24 cellular contexts compared by ENCODE assay signal in the genomic region with DNA sequence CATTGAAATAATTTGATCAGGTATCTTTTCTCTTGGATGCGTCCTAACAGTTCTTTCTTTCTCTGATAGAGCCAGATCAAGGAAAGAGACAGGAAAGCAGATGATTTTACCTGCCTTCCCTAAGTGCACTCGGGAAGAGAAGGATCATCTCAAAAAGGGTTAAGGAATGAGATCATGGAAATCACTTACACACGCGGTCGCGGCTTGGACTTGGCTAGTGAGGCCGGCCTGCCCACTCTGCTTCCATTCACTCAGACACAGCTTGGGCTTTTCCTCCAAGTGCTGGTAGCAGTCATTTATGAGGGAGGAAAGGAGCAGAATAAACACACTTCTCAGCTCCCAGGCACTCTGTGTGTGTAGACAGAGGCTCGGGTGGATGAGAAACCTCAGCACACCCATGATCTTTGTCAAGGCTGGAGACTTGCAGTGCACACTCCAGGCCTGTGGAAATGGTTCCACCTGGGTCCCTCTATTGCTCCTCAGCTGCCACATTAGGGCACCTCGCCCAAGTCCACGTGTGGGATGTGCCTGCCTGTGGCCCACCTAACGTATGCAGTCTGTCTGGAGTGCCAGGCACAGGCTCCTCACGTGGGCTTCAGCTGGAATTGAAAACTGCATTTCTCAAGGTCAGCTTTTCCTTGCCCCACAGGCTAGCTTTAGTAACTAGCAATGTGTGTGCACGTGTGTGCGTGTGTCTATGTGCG.
A peak's percentile ranks its signal among the peaks of the same experiment; 100 is the strongest.
DNase-seq lines count a peak whose midpoint lies in the region; ATAC-seq lines count a peak whose summit lies in the region.
"Had no signal": no experiment of that assay in that cellular context is flagged by ENCODE, and none has a peak within 500 bp of the region (broad histone marks: within the 10 kb centered on the region; RNA-seq: fewer than 3 reads in every experiment).

No MANE protein-coding gene starts in this region.

- H3K4me3 Mint-ChIP-seq in activated CD4-positive, alpha-beta memory T cell treated with anti-CD3 and anti-CD28 coated beads for 36 hours: no peak overlapping the region
- no peak overlapping the region for H3K4me3 Mint-ChIP-seq in activated T-helper 17 cell treated with anti-CD3 and anti-CD28 coated beads, Interleukin-2, amount 50 U/mL, for 72 hours
- H3K4me3 Mint-ChIP-seq: activated CD4-positive, alpha-beta T cell treated with anti-CD3 and anti-CD28 coated beads for 36 hours; stimulated activated effector memory CD8-positive, alpha-beta T cell treated with anti-CD3 and anti-CD28 coated beads, Interleukin-12 subunit alpha, Interleukin-12 subunit beta, amount 100 ng/mL, for 72 hours had no signal

- no peak overlapping the region for H3K27ac Mint-ChIP-seq in activated CD4-positive, alpha-beta memory T cell treated with anti-CD3 and anti-CD28 coated beads for 36 hours
- no peak overlapping the region for H3K27ac Mint-ChIP-seq in activated T-helper 17 cell treated with anti-CD3 and anti-CD28 coated beads, Interleukin-2, amount 50 U/mL, for 72 hours
- H3K27ac Mint-ChIP-seq: activated CD4-positive, alpha-beta T cell treated with anti-CD3 and anti-CD28 coated beads for 36 hours; activated naive CD8-positive, alpha-beta T cell treated with anti-CD3 and anti-CD28 coated beads, Interleukin-2, amount 10 ng/mL, durations not matched to agents 7 days and 5 days; activated T-helper 2 cell treated with anti-CD3 and anti-CD28 coated beads, Interferon-gamma antibody, Interleukin-2, Interleukin-4, amounts not matched to agents 10 μg/mL and 5 μg/mL and 100 μg/mL, durations not matched to agents 14 hours and 24 hours and 36 hours; stimulated activated effector memory CD8-positive, alpha-beta T cell treated with anti-CD3 and anti-CD28 coated beads, Interleukin-12 subunit alpha, Interleukin-12 subunit beta, amount 100 ng/mL, for 72 hours had no signal

- H3K36me3 Mint-ChIP-seq in activated CD4-positive, alpha-beta memory T cell treated with anti-CD3 and anti-CD28 coated beads for 36 hours: no peaks in the 10 kb centered on the region
- H3K36me3 Mint-ChIP-seq in activated T-helper 17 cell treated with anti-CD3 and anti-CD28 coated beads, Interleukin-2, amount 50 U/mL, for 72 hours (ENCODE audit: low read depth): no peaks in the 10 kb centered on the region
- H3K36me3 Mint-ChIP-seq: activated naive CD8-positive, alpha-beta T cell treated with anti-CD3 and anti-CD28 coated beads, Interleukin-2, amount 10 ng/mL, durations not matched to agents 7 days and 5 days; stimulated activated effector memory CD8-positive, alpha-beta T cell treated with anti-CD3 and anti-CD28 coated beads, Interleukin-12 subunit alpha, Interleukin-12 subunit beta, amount 100 ng/mL, for 72 hours had no signal

- no peaks in the 10 kb centered on the region for H3K9me3 Mint-ChIP-seq in activated CD4-positive, alpha-beta memory T cell treated with anti-CD3 and anti-CD28 coated beads for 36 hours
- H3K9me3 Mint-ChIP-seq in activated T-helper 17 cell treated with anti-CD3 and anti-CD28 coated beads, Interleukin-2, amount 50 U/mL, for 72 hours: no peaks in the 10 kb centered on the region
- H3K9me3 Mint-ChIP-seq: activated naive CD8-positive, alpha-beta T cell treated with anti-CD3 and anti-CD28 coated beads, Interleukin-2, amount 10 ng/mL, durations not matched to agents 7 days and 5 days; activated T-helper 2 cell treated with anti-CD3 and anti-CD28 coated beads, Interferon-gamma antibody, Interleukin-2, Interleukin-4, amounts not matched to agents 10 μg/mL and 5 μg/mL and 100 μg/mL, durations not matched to agents 14 hours and 24 hours and 36 hours; stimulated activated effector memory CD8-positive, alpha-beta T cell treated with anti-CD3 and anti-CD28 coated beads, Interleukin-12 subunit alpha, Interleukin-12 subunit beta, amount 100 ng/mL, for 72 hours had no signal

- DNase-seq in NCI-H1092 treated with DMSO at 0.1 percent for 48 hours (lab: John Stamatoyannopoulos, UW) (peak; percentile 27), NCI-H1092 (lab: John Stamatoyannopoulos, UW) (no peak), medulla oblongata (ENCODE audit: extremely low spot score) (peak; percentile 33), superior temporal gyrus (ENCODE audit: extremely low spot score) (peak; percentile 38), NK-92 (lab: John Stamatoyannopoulos, UW; ENCODE audit: unreplicated experiment) (no peak)
- DNase-seq in activated CD4-positive, alpha-beta memory T cell treated with anti-CD3 and anti-CD28 coated beads for 36 hours: no peak
- DNase-seq: 8988T; activated CD4-positive, alpha-beta T cell treated with anti-CD3 and anti-CD28 coated beads for 36 hours; activated naive CD8-positive, alpha-beta T cell treated with anti-CD3 and anti-CD28 coated beads, Interleukin-2, amount 10 ng/mL, durations not matched to agents 7 days and 5 days; AML-193; heart right ventricle; lower lobe of right lung; MV-4-11; NCI-H2081; NCI-H526 treated with DMSO at 0.1 percent for 48 hours; OCI-M1; Right ventricle myocardium superior had no signal

- POLR2A ChIA-PET in activated CD4-positive, alpha-beta memory T cell treated with anti-CD3 and anti-CD28 coated beads for 36 hours (lab: Charles Lee): no interaction called here

- H3K4me1 Mint-ChIP-seq in activated CD4-positive, alpha-beta memory T cell treated with anti-CD3 and anti-CD28 coated beads for 36 hours (ENCODE audit: low read depth): no peaks in the 10 kb centered on the region
- H3K4me1 Mint-ChIP-seq in activated T-helper 17 cell treated with anti-CD3 and anti-CD28 coated beads, Interleukin-2, amount 50 U/mL, for 72 hours: no peaks in the 10 kb centered on the region
- H3K4me1 Mint-ChIP-seq: activated CD4-positive, alpha-beta T cell treated with anti-CD3 and anti-CD28 coated beads for 36 hours; activated naive CD8-positive, alpha-beta T cell treated with anti-CD3 and anti-CD28 coated beads, Interleukin-2, amount 10 ng/mL, durations not matched to agents 7 days and 5 days; stimulated activated effector memory CD8-positive, alpha-beta T cell treated with anti-CD3 and anti-CD28 coated beads, Interleukin-12 subunit alpha, Interleukin-12 subunit beta, amount 100 ng/mL, for 72 hours had no signal

- H3K27ac ChIP-seq in cingulate gyrus (ENCODE audit: low read depth, low read length): peak overlapping the region; percentile 42
- H3K27ac ChIP-seq: coronary artery, heart right ventricle, KMS-11, lower lobe of right lung, tibial nerve had no signal

- no peaks in the 10 kb centered on the region for H3K27me3 Mint-ChIP-seq in activated CD4-positive, alpha-beta memory T cell treated with anti-CD3 and anti-CD28 coated beads for 36 hours
- no peaks in the 10 kb centered on the region for H3K27me3 Mint-ChIP-seq in activated T-helper 17 cell treated with anti-CD3 and anti-CD28 coated beads, Interleukin-2, amount 50 U/mL, for 72 hours

- CTCF ChIA-PET in activated CD4-positive, alpha-beta memory T cell treated with anti-CD3 and anti-CD28 coated beads for 36 hours (lab: Charles Lee): no interaction called here

- intact Hi-C loops in activated CD4-positive, alpha-beta memory T cell treated with anti-CD3 and anti-CD28 coated beads for 36 hours (cut with micrococcal nuclease): no loop called here

- no peak for ATAC-seq in activated T-helper 17 cell treated with anti-CD3 and anti-CD28 coated beads, Interleukin-2, amount 50 U/mL, for 72 hours (replicated peaks)
- ATAC-seq: activated CD4-positive, alpha-beta T cell treated with anti-CD3 and anti-CD28 coated beads for 36 hours had no signal

Comparison
In these comparisons a context has a peak if more than half of its experiments do, and no peak if none do; other contexts are left out.
1. DNase-seq: peak in NCI-H1092 treated with DMSO at 0.1 percent for 48 hours (single experiment), medulla oblongata (single experiment) and superior temporal gyrus (single experiment); none in NCI-H1092 (single experiment), activated CD4-positive, alpha-beta memory T cell treated with anti-CD3 and anti-CD28 coated beads for 36 hours (single experiment) and NK-92 (single experiment).